ENCODE assay signal across 1 cellular context in genomic region chr21:43869486-43870325, GRCh38.
TF ChIP-seq lines count a peak whose summit lies in the region.

No MANE protein-coding gene starts in this region.

TF ChIP-seq in IMR-90, 13 proteins besides CTCF, POLR2A, EP300 and RAD21:
- TF ChIP-seq ELK1 (IDR thresholded peaks at IDR 0.05; ENCODE audit: borderline replicate concordance, low read depth, low read length), result no peak
- no peak for TF ChIP-seq MAFK (IDR thresholded peaks at IDR 0.05; ENCODE audit: low read depth, low read length)
- TF ChIP-seq CHD1 (IDR thresholded peaks at IDR 0.05; ENCODE audit: low read depth, low read length), result no peak
- no peak for TF ChIP-seq RCOR1 (IDR thresholded peaks at IDR 0.05; ENCODE audit: insufficient replicate concordance, low read length)
- TF ChIP-seq SMC3 (IDR thresholded peaks at IDR 0.05; ENCODE audit: low read depth, low read length), result no peak
